ENCODE assay signal across 8 cellular contexts in genomic region chr6:109455502-109456282, GRCh38. TPM values are rescaled to one million over a fixed set of nuclear protein-coding genes. Genes with fewer than 3 reads are reported as not detected.
DNase-seq lines count a peak whose midpoint lies in the region; ATAC-seq and TF ChIP-seq lines count a peak whose summit lies in the region.

TSS of gene MICAL1 (minus strand) at chr6:109455772. CDS start at chr6:109454196, 1,576 bp downstream.

- H3K27ac ChIP-seq in IMR-90 (ENCODE audit: insufficient read depth, low read length) (peak within 1 kb of the TSS; percentile 87), uterus (peak within 1 kb of the TSS; percentile 80 to 82)

- H3K9me1 ChIP-seq in IMR-90 (ENCODE audit: insufficient read depth, low read length), result peaks cover 17% of the 10 kb centered on the region

- no peaks in the 10 kb centered on the region for H3K27me3 Mint-ChIP-seq in activated naive CD8-positive, alpha-beta T cell

- H3K14ac ChIP-seq in IMR-90 (replicated peaks; ENCODE audit: low read depth, low read length), result peak within 1 kb of the TSS; percentile 99

- no peak for TF ChIP-seq RAD21 in IMR-90 (IDR thresholded peaks at IDR 0.05; ENCODE audit: low read length)

- peak within 1 kb of the TSS; percentile 87 for H3K4me2 ChIP-seq in IMR-90 (ENCODE audit: low read depth, low read length)

- H3K4me3 Mint-ChIP-seq in activated naive CD8-positive, alpha-beta T cell, result peak within 1 kb of the TSS; percentile 94

- peak within 1 kb of the TSS; percentile 85 for H3K56ac ChIP-seq in IMR-90 (ENCODE audit: extremely low read depth, insufficient read depth, low read length)

- H4K91ac ChIP-seq in IMR-90 (ENCODE audit: insufficient read depth, low read depth, low read length), result peak within 1 kb of the TSS; percentile 94

- peak within 1 kb of the TSS; percentile 70 for H4K5ac ChIP-seq in IMR-90 (ENCODE audit: low read depth, low read length)

- H2AFZ ChIP-seq in IMR-90 (replicated peaks; ENCODE audit: low read length, poor library complexity), result peak within 1 kb of the TSS; percentile 98

- POLR2A ChIA-PET in IMR-90 (lab: Charles Lee; ENCODE audit: unreplicated experiment), result no interaction called here

- peak within 1 kb of the TSS; percentile 98 for H3K4me3 ChIP-seq in IMR-90 (ENCODE audit: insufficient read depth, low read depth, low read length)
- H3K4me3 ChIP-seq in uterus, result peak within 1 kb of the TSS; percentile 75 to 77

- peak within 1 kb of the TSS; percentile 95 to 97 for H4K8ac ChIP-seq in IMR-90 (ENCODE audit: low read depth in 2 of 2, low read length in 2 of 2)

- in situ Hi-C loops in IMR-90 (cut with MboI; ENCODE audit: low sequenced_read_pairs), result no loop called here

- H3K4me1 ChIP-seq in IMR-90 (ENCODE audit: control insufficient read depth, insufficient read depth, low read length) (peaks cover 11% of the 10 kb centered on the region), uterus (no peaks in the 10 kb centered on the region)

- H2AK9ac ChIP-seq in IMR-90 (replicated peaks; ENCODE audit: low read depth, low read length, poor library complexity), result peak within 1 kb of the TSS; percentile 99

- CTCF ChIA-PET in IMR-90 (lab: Yijun Ruan, JAX), result interaction anchor here (0.6 to 1.0 kb wide), 2 partner anchors 10 to 14 kb away, joined by 3 read pairs; no protein-coding TSS in a partner anchor

- peak; percentile 53 for ATAC-seq in GM21528 (IDR thresholded peaks at IDR 0.05; ENCODE audit: low FRiP score, unreplicated experiment)
- peak; percentile 77 for ATAC-seq in IMR-90 (ENCODE audit: low read depth)
- ATAC-seq in Right ventricle myocardium superior (ENCODE audit: poor library complexity), result peak; percentile 84

- H3K4me1 Mint-ChIP-seq in activated naive CD8-positive, alpha-beta T cell (ENCODE audit: low read depth), result peaks cover 63% of the 10 kb centered on the region

- no peaks in the 10 kb centered on the region for H4K20me1 ChIP-seq in IMR-90 (ENCODE audit: insufficient read depth, low read length)

- H2BK5ac ChIP-seq in IMR-90 (ENCODE audit: low read depth, low read length, poor library complexity, severe bottlenecking), result peak within 1 kb of the TSS; percentile 79

- H2BK20ac ChIP-seq in IMR-90 (ENCODE audit: low read depth, low read length), result 0 out of 2 replicates have a peak within 1 kb of the TSS, but pooled peaks have one; percentile 31

- TF ChIP-seq POLR2A in IMR-90 (IDR thresholded peaks at IDR 0.05; ENCODE audit: low read depth, low read length) (no peak), uterus (IDR thresholded peaks at IDR 0.05) (peak in 1 of 2 donors; percentile 42)

- H3K9ac ChIP-seq in IMR-90 (ENCODE audit: low read depth, low read length), result peak within 1 kb of the TSS; percentile 94

- H3K27me3 ChIP-seq in IMR-90 (ENCODE audit: control insufficient read depth, insufficient read depth, low read length) (no peaks in the 10 kb centered on the region), uterus (no peaks in the 10 kb centered on the region)

- peak within 1 kb of the TSS; percentile 96 for H3K4ac ChIP-seq in IMR-90 (ENCODE audit: low read depth, low read length)

- peak within 1 kb of the TSS; percentile 25 for H3K18ac ChIP-seq in IMR-90 (ENCODE audit: low read depth, low read length)

- H3K9me3 Mint-ChIP-seq in activated naive CD8-positive, alpha-beta T cell (ENCODE audit: low read depth), result no peaks in the 10 kb centered on the region

- H3K36me3 ChIP-seq in IMR-90 (ENCODE audit: control insufficient read depth, insufficient read depth, low read length) (peaks cover 21% of the 10 kb centered on the region), uterus (no peaks in the 10 kb centered on the region)

- peak within 1 kb of the TSS; percentile 95 for H3K23ac ChIP-seq in IMR-90 (ENCODE audit: low read depth, low read length)

- peak within 1 kb of the TSS; percentile 52 for H2BK120ac ChIP-seq in IMR-90 (ENCODE audit: low read depth, low read length)

- BruUV-seq in IMR-90 (replicated peaks; lab: Mats Ljungman, UMichigan), result no TSS peak

- H3K9me3 ChIP-seq in IMR-90 (ENCODE audit: control insufficient read depth, insufficient read depth, low read length) (no peaks in the 10 kb centered on the region), uterus (no peaks in the 10 kb centered on the region)

- DNase-seq in ELF-1 (ENCODE audit: low read depth, low spot score) (peak; percentile 62), IMR-90 (peak; percentile 24), SK-N-DZ (ENCODE audit: low spot score) (peak; percentile 83), Right ventricle myocardium superior (peak; percentile 86), pons (ENCODE audit: low spot score) (peak; percentile 40), uterus (peak; percentile 66 to 72)

- H3K36me3 Mint-ChIP-seq in activated naive CD8-positive, alpha-beta T cell, result peaks cover 3% of the 10 kb centered on the region

- H2BK15ac ChIP-seq in IMR-90 (ENCODE audit: low read depth, low read length), result peak within 1 kb of the TSS; percentile 80; the same call in 2 of the 3 replicates

- peak within 1 kb of the TSS; percentile 88 for H2AK5ac ChIP-seq in IMR-90 (ENCODE audit: low read depth, low read length)

- H3K27ac Mint-ChIP-seq in activated naive CD8-positive, alpha-beta T cell, result peak within 1 kb of the TSS; percentile 90

- 8% methylated on average over 5 of the region's 85 CpGs; no CpG with 5 or more reads in 1 of the 2 experiments for WGBS in IMR-90 (ENCODE audit: extremely low coverage in 2 of 2, insufficient read length in 1 of 2), 2 experiments

- TF ChIP-seq CTCF in IMR-90 (conservative IDR thresholded peaks at IDR 0.05; ENCODE audit: low read depth, low read length), result peak; percentile 33
- TF ChIP-seq CTCF in uterus (IDR thresholded peaks at IDR 0.05), result peak in 3 of 4 experiments; percentile 23 to 39 (median 32)

- dilution Hi-C loops in IMR-90 (cut with HindIII; ENCODE audit: low sequenced_read_pairs, unreplicated experiment), result no loop called here

- intact Hi-C loops in IMR-90 (cut with micrococcal nuclease) (no loop called here), Right ventricle myocardium superior (cut with DNase I) (no loop called here), uterus (cut with DNase I; ENCODE audit: low total_unique reads) (loop anchor here (10.0 kb wide), 1 partner anchor 71 kb away; the partner anchor contains the start of gene CD164)

- H3K79me1 ChIP-seq in IMR-90 (ENCODE audit: low read depth in 1 of 2, low read length in 2 of 2), result peaks cover 23 to 64% of the 10 kb centered on the region in 2 experiments

TF ChIP-seq in IMR-90, 13 proteins besides CTCF, POLR2A, EP300 and RAD21:
- TF ChIP-seq MXI1 (IDR thresholded peaks at IDR 0.05; ENCODE audit: borderline replicate concordance, low read depth, low read length) (0 out of 2 replicates have a peak, but pooled peaks have one; percentile 16), CHD1 (IDR thresholded peaks at IDR 0.05; ENCODE audit: low read depth, low read length) (no peak)

RNA-seq across cellular contexts. Expression of gene MICAL1, which starts in this region (rescaled TPM):
- total RNA-seq in IMR-90 (2012; rRNA removed), result 28.6 and 30.5 TPM in 2 replicates
- 57.1 and 59.1 TPM in 2 replicates for polyA plus RNA-seq in IMR-90 (2012; rRNA removed)
- 24.7 and 32.0 TPM in 2 replicates for polyA plus RNA-seq in IMR-90 (2012; cell fraction: cytosol; rRNA removed)
- polyA plus RNA-seq in IMR-90 (2012; cell fraction: nucleus; rRNA removed; ENCODE audit: low replicate concordance), result 387 and 626 TPM in 2 replicates
- 66.2 and 77.1 TPM in 2 replicates for polyA plus RNA-seq in SK-N-DZ (2014; cell fraction: cytosol; rRNA removed)
- polyA plus RNA-seq in SK-N-DZ (2014; cell fraction: nucleus; rRNA removed), result 532 and 756 TPM in 2 replicates
- total RNA-seq in Right ventricle myocardium superior, result 5.0 TPM
- 10 to 100 TPM; 27.2 to 46.1 (median 36.2) TPM for total RNA-seq in uterus

Comparison
In these comparisons a context has a peak if more than half of its experiments do, and no peak if none do; other contexts are left out.
1. Peak in every context shown above with its lines: DNase-seq, ATAC-seq, H3K4me3 ChIP-seq and H3K27ac ChIP-seq.
2. DNase-seq: peak in every context shown above with its lines; median percentile 86 in Right ventricle myocardium superior; 83 in SK-N-DZ; 69 in uterus; 62 in ELF-1; 40 in pons; 24 in IMR-90.